18 cellular contexts compared by ENCODE assay signal in genomic region chr5:99020698-99021048, GRCh38.
DNase-seq lines count a peak whose midpoint lies in the region; TF ChIP-seq lines count a peak whose summit lies in the region.
"Had no signal": no experiment of that assay in that cellular context is flagged by ENCODE, and none has a peak within 500 bp of the region (broad histone marks: within the 10 kb centered on the region; RNA-seq: fewer than 3 reads in every experiment).

No MANE protein-coding gene starts in this region.

- H4K20me1 ChIP-seq in PC-9 (ENCODE audit: insufficient read depth) (no peaks in the 10 kb centered on the region), MM.1S (ENCODE audit: insufficient read depth, low read length) (no peaks in the 10 kb centered on the region)

- H3K27me3 Mint-ChIP-seq in chondrocyte (ENCODE audit: low read depth) (no peaks in the 10 kb centered on the region), progenitor cell of endocrine pancreas (no peaks in the 10 kb centered on the region)
- H3K27me3 Mint-ChIP-seq: activated T-cell treated with anti-CD3 and anti-CD28 coated beads, Interleukin-2, amount 50 U/mL, for 24 hours; stimulated activated naive B cell treated with anti-CD40 and anti-IgM and Interleukin-4, amounts not matched to agents 10 μg/mL and 1 μg/mL and 100 μg/mL, for 72 hours had no signal

- H3K9me3 ChIP-seq in PC-9 (ENCODE audit: insufficient read depth, low read depth) (peaks cover 8% of the 10 kb centered on the region; the same call in 1 of the 2 replicates), mesenchymal stem cell (ENCODE audit: control insufficient read depth, low read length) (no peaks in the 10 kb centered on the region), MM.1S (replicated peaks; ENCODE audit: insufficient read depth, low read length) (no peaks in the 10 kb centered on the region)
- H3K9me3 ChIP-seq: Caco-2, neutrophil, tibial artery had no signal

- CTCF ChIA-PET in PC-9 (lab: Charles Lee) = no interaction called here

- peak overlapping the region; percentile 79 for H2AFZ ChIP-seq in PC-9
- no peak overlapping the region for H2AFZ ChIP-seq in mesenchymal stem cell (ENCODE audit: low read depth, low read length)
- no peak overlapping the region for H2AFZ ChIP-seq in MM.1S (ENCODE audit: low read length)

- H3K4me2 ChIP-seq in PC-9 = peak overlapping the region; percentile 70
- peak overlapping the region; percentile 22 for H3K4me2 ChIP-seq in mesenchymal stem cell (ENCODE audit: low read length, poor library complexity, severe bottlenecking)
- H3K4me2 ChIP-seq in MM.1S (ENCODE audit: low read depth, low read length) = no peak overlapping the region

- no peak overlapping the region for H3K4ac ChIP-seq in mesenchymal stem cell (ENCODE audit: low read depth in 1 of 2, low read length in 2 of 2)

- no peaks in the 10 kb centered on the region for H3K27me3 ChIP-seq in PC-9 (ENCODE audit: insufficient read depth, low read depth)
- no peaks in the 10 kb centered on the region for H3K27me3 ChIP-seq in mesenchymal stem cell (ENCODE audit: control insufficient read depth in 1 of 2, insufficient read depth in 1 of 2, low read length in 2 of 2)
- peaks cover 24% of the 10 kb centered on the region for H3K27me3 ChIP-seq in MM.1S (replicated peaks; ENCODE audit: insufficient read depth, low read length)
- H3K27me3 ChIP-seq: neutrophil, tibial artery had no signal

- H3K18ac ChIP-seq in mesenchymal stem cell (ENCODE audit: low read depth in 1 of 2, low read length in 2 of 2) = no peak overlapping the region

- intact Hi-C loops in PC-9 (cut with micrococcal nuclease; ENCODE audit: unreplicated experiment) = no loop called here

- H3K14ac ChIP-seq in mesenchymal stem cell (ENCODE audit: low read length in 2 of 2) = no peak overlapping the region

- no peak overlapping the region for H3K23ac ChIP-seq in mesenchymal stem cell (ENCODE audit: low read length in 2 of 2)

- H4K91ac ChIP-seq in mesenchymal stem cell (ENCODE audit: low read length) = no peak overlapping the region

- no peak overlapping the region for H2BK15ac ChIP-seq in mesenchymal stem cell (ENCODE audit: low read depth, poor library complexity, severe bottlenecking)

- H3K36me3 ChIP-seq in PC-9 (ENCODE audit: low read depth) = no peaks in the 10 kb centered on the region
- no peaks in the 10 kb centered on the region for H3K36me3 ChIP-seq in mesenchymal stem cell (ENCODE audit: control insufficient read depth in 1 of 2, insufficient read depth in 2 of 2, low read depth in 1 of 2, low read length in 2 of 2)
- H3K36me3 ChIP-seq in MM.1S (replicated peaks; ENCODE audit: insufficient read depth, low read length) = no peaks in the 10 kb centered on the region
- H3K36me3 ChIP-seq: neutrophil, tibial artery had no signal

- H4K8ac ChIP-seq in mesenchymal stem cell (ENCODE audit: low read length) = no peak overlapping the region

- H2BK5ac ChIP-seq in mesenchymal stem cell (ENCODE audit: low read depth, low read length, poor library complexity, severe bottlenecking) = no peak overlapping the region

- no peak overlapping the region for H2BK12ac ChIP-seq in mesenchymal stem cell (ENCODE audit: low read length in 2 of 2)

- POLR2A ChIA-PET in PC-9 (lab: Charles Lee; ENCODE audit: unreplicated experiment) = interaction anchor here (0.7 kb wide), 1 partner anchor 146 kb away, joined by 5 read pairs; no protein-coding TSS in a partner anchor

- H2AK5ac ChIP-seq in mesenchymal stem cell (ENCODE audit: low read length, severe bottlenecking) = no peak overlapping the region

- TF ChIP-seq POLR2A in erythroblast (IDR thresholded peaks at IDR 0.05; ENCODE audit: low read length) = no peak

- H3K27ac ChIP-seq in PC-9 = peak overlapping the region; percentile 85
- peak overlapping the region; percentile 87 for H3K27ac ChIP-seq in mesenchymal stem cell (ENCODE audit: low read length, poor library complexity, severe bottlenecking)
- H3K27ac ChIP-seq in MM.1S (ENCODE audit: low read length) = no peak overlapping the region
- H3K27ac ChIP-seq: neutrophil, tibial artery had no signal

- H3K27ac Mint-ChIP-seq in chondrocyte (ENCODE audit: unreplicated experiment) (peak overlapping the region; percentile 30), progenitor cell of endocrine pancreas (no peak overlapping the region)
- H3K27ac Mint-ChIP-seq: activated CD8-positive, alpha-beta T cell treated with anti-CD3 and anti-CD28 coated beads, Interleukin-2, amount 10 ng/mL, durations not matched to agents 7 days and 5 days; activated naive CD4-positive, alpha-beta T cell treated with anti-CD3 and anti-CD28 coated beads for 36 hours; activated T-cell treated with anti-CD3 and anti-CD28 coated beads, Interleukin-2, amount 50 U/mL, for 24 hours; stimulated activated naive B cell treated with anti-CD40 and anti-IgM and Interleukin-4, amounts not matched to agents 10 μg/mL and 1 μg/mL and 100 μg/mL, for 72 hours; WTC11 had no signal

- H3F3A ChIP-seq in PC-9 (ENCODE audit: insufficient read depth, low read depth) = peaks cover 19% of the 10 kb centered on the region
- no peaks in the 10 kb centered on the region for H3F3A ChIP-seq in MM.1S (ENCODE audit: insufficient read depth, low read length)

- H3K4me3 Mint-ChIP-seq in chondrocyte (ENCODE audit: unreplicated experiment) (no peak overlapping the region), progenitor cell of endocrine pancreas (ENCODE audit: low read depth) (no peak overlapping the region)
- H3K4me3 Mint-ChIP-seq: activated CD8-positive, alpha-beta T cell treated with anti-CD3 and anti-CD28 coated beads, Interleukin-2, amount 10 ng/mL, durations not matched to agents 7 days and 5 days; activated naive CD4-positive, alpha-beta T cell treated with anti-CD3 and anti-CD28 coated beads for 36 hours; activated T-cell treated with anti-CD3 and anti-CD28 coated beads, Interleukin-2, amount 50 U/mL, for 24 hours; stimulated activated naive B cell treated with anti-CD40 and anti-IgM and Interleukin-4, amounts not matched to agents 10 μg/mL and 1 μg/mL and 100 μg/mL, for 72 hours; WTC11 had no signal

- H3K4me1 ChIP-seq in PC-9 (replicated peaks; ENCODE audit: insufficient read depth) (peaks cover 32% of the 10 kb centered on the region), mesenchymal stem cell (ENCODE audit: control insufficient read depth, insufficient read depth, low read depth, low read length) (peaks cover 6% of the 10 kb centered on the region), MM.1S (ENCODE audit: low read length) (no peaks in the 10 kb centered on the region)
- H3K4me1 ChIP-seq: tibial artery had no signal

- no peaks in the 10 kb centered on the region for H3K79me1 ChIP-seq in mesenchymal stem cell (replicated peaks; ENCODE audit: low read length, poor library complexity, severe bottlenecking)

- DNase-seq in PC-9 = no peak
- DNase-seq in chondrocyte (ENCODE audit: low spot score) = no peak
- DNase-seq in mesenchymal stem cell = no peak
- DNase-seq in DMS153 treated with DMSO at 0.1 percent for 48 hours (lab: John Stamatoyannopoulos, UW; ENCODE audit: unreplicated experiment) = no peak
- DNase-seq in MM.1S = no peak
- no peak for DNase-seq in erythroblast (lab: John Stamatoyannopoulos, UW)
- DNase-seq in progenitor cell of endocrine pancreas (ENCODE audit: low spot score, unreplicated experiment) = no peak
- DNase-seq: activated CD8-positive, alpha-beta T cell treated with anti-CD3 and anti-CD28 coated beads, Interleukin-2, amount 10 ng/mL, durations not matched to agents 7 days and 5 days; activated naive CD4-positive, alpha-beta T cell treated with anti-CD3 and anti-CD28 coated beads for 36 hours; activated T-cell treated with anti-CD3 and anti-CD28 coated beads, Interleukin-2, amount 50 U/mL, for 24 hours; anterior cingulate cortex; Caco-2; hippocampal formation; NCI-H1105 treated with DMSO at 0.1 percent for 48 hours; stimulated activated naive B cell treated with anti-CD40 and anti-IgM and Interleukin-4, amounts not matched to agents 10 μg/mL and 1 μg/mL and 100 μg/mL, for 72 hours; tibial artery had no signal

- BruUV-seq in PC-9 (replicated peaks; lab: Mats Ljungman, UMichigan) = no TSS peak

- H3K9me3 Mint-ChIP-seq in chondrocyte (ENCODE audit: low read depth) (no peaks in the 10 kb centered on the region), progenitor cell of endocrine pancreas (ENCODE audit: low read depth) (no peaks in the 10 kb centered on the region)
- H3K9me3 Mint-ChIP-seq: activated naive CD4-positive, alpha-beta T cell treated with anti-CD3 and anti-CD28 coated beads for 36 hours; activated T-cell treated with anti-CD3 and anti-CD28 coated beads, Interleukin-2, amount 50 U/mL, for 24 hours; stimulated activated naive B cell treated with anti-CD40 and anti-IgM and Interleukin-4, amounts not matched to agents 10 μg/mL and 1 μg/mL and 100 μg/mL, for 72 hours; WTC11 had no signal

- H3K4me3 ChIP-seq in PC-9 = no peak overlapping the region
- peak overlapping the region in 1 of 2 experiments; percentile 17 for H3K4me3 ChIP-seq in mesenchymal stem cell (ENCODE audit: insufficient read depth in 1 of 2, low read depth in 1 of 2, low read length in 2 of 2)
- H3K4me3 ChIP-seq in MM.1S (ENCODE audit: low read length) = no peak overlapping the region
- H3K4me3 ChIP-seq: tibial artery had no signal

- no peak overlapping the region for H2BK120ac ChIP-seq in mesenchymal stem cell (ENCODE audit: low read depth, low read length)

- peaks cover 18% of the 10 kb centered on the region for H3K4me1 Mint-ChIP-seq in chondrocyte (ENCODE audit: low read depth)
- peaks cover 8% of the 10 kb centered on the region for H3K4me1 Mint-ChIP-seq in progenitor cell of endocrine pancreas (ENCODE audit: low read depth)
- H3K4me1 Mint-ChIP-seq: WTC11 had no signal

- H3K9me2 ChIP-seq in PC-9 (ENCODE audit: insufficient read depth) (no peaks in the 10 kb centered on the region), MM.1S (replicated peaks; ENCODE audit: insufficient read depth, low read length) (no peaks in the 10 kb centered on the region)

- H3K36me3 Mint-ChIP-seq in chondrocyte (ENCODE audit: low read depth) (no peaks in the 10 kb centered on the region), progenitor cell of endocrine pancreas (ENCODE audit: insufficient read depth) (no peaks in the 10 kb centered on the region)
- H3K36me3 Mint-ChIP-seq: stimulated activated naive B cell treated with anti-CD40 and anti-IgM and Interleukin-4, amounts not matched to agents 10 μg/mL and 1 μg/mL and 100 μg/mL, for 72 hours had no signal

- TF ChIP-seq CTCF in PC-9 (conservative IDR thresholded peaks at IDR 0.05) = no peak
- no peak for TF ChIP-seq CTCF in chondrocyte (IDR thresholded peaks at IDR 0.05)
- no peak for TF ChIP-seq CTCF in MM.1S (IDR thresholded peaks at IDR 0.05; ENCODE audit: low read length)
- TF ChIP-seq CTCF in progenitor cell of endocrine pancreas (IDR thresholded peaks at IDR 0.05; ENCODE audit: unreplicated experiment) = no peak

- no peaks in the 10 kb centered on the region for H3K79me2 ChIP-seq in PC-9 (ENCODE audit: low read depth)
- H3K79me2 ChIP-seq in MM.1S (ENCODE audit: low read length) = no peaks in the 10 kb centered on the region

- H3K9ac ChIP-seq in mesenchymal stem cell (ENCODE audit: low read length) (peak overlapping the region; percentile 27), MM.1S (ENCODE audit: low read length) (no peak overlapping the region)
